In the genomic region with DNA sequence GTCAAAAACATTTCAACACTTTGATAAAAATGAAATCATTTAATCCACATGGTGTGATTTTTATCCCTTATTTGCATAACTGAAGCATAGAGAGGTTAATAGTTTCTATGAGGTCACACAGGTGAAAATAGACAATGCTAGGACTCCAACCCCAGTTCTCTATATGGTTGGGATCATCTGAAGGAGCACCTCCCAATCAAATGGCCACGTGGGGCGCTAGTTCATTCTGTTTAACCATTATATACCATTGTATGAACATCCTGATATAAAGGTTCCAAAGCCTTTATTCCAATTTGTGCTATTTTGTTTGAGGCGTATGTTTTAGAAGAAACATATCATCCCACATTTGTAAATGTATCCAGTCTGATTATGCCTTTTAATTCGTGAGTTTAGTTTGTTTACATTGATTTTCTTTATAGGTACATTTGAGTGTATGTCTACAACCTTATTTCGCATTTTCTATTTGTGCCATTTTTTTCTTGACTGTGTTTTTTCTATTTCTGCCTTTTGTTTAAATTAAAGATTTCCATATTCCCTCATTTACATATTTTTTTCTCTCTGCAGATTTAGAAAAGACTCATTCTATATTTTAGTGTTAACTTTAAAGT, we compare ENCODE assay signal across 8 cellular contexts.
A peak's percentile ranks its signal among the peaks of the same experiment; 100 is the strongest.
DNase-seq lines count a peak whose midpoint lies in the region; ATAC-seq and TF ChIP-seq lines count a peak whose summit lies in the region.

No MANE protein-coding gene starts in this region.

- peak; percentile 64 for TF ChIP-seq CTCF in VCaP (conservative IDR thresholded peaks at IDR 0.05)

- H3K27ac ChIP-seq in VCaP, result no peak overlapping the region
- H3K27ac ChIP-seq in caudate nucleus (ENCODE audit: low read depth, low read length), result no peak overlapping the region

- peak; percentile 6 to 11 for DNase-seq in AML-193 (lab: John Stamatoyannopoulos, UW)
- no peak for DNase-seq in caudate nucleus (lab: John Stamatoyannopoulos, UW)
- DNase-seq in activated CD8-positive, alpha-beta memory T cell treated with anti-CD3 and anti-CD28 coated beads, Interleukin-2, amount 50 U/mL, for 4 hours, result no peak
- no peak for DNase-seq in Right ventricle myocardium inferior (ENCODE audit: missing footprints)
- DNase-seq in NCI-H2107 treated with DMSO at 0.1 percent for 48 hours (lab: John Stamatoyannopoulos, UW; ENCODE audit: unreplicated experiment), result no peak

- peak; percentile 84 for ATAC-seq in GM19324 (IDR thresholded peaks at IDR 0.05; ENCODE audit: low FRiP score, unreplicated experiment)
- ATAC-seq in HG03159 (IDR thresholded peaks at IDR 0.05; ENCODE audit: unreplicated experiment), result peak; percentile 94
- no peak for ATAC-seq in Right ventricle myocardium inferior

- intact Hi-C loops in Right ventricle myocardium inferior (cut with DNase I), result no loop called here

Comparison
In these comparisons a context has a peak if more than half of its experiments do, and no peak if none do; other contexts are left out.
1. DNase-seq: peak in AML-193 (2 of 2); none in caudate nucleus (0 of 61), activated CD8-positive, alpha-beta memory T cell treated with anti-CD3 and anti-CD28 coated beads, Interleukin-2, amount 50 U/mL, for 4 hours (single experiment), Right ventricle myocardium inferior (single experiment) and NCI-H2107 treated with DMSO at 0.1 percent for 48 hours (single experiment).